Comparison of ENCODE assay signal across 9 cellular contexts in the genomic region with DNA sequence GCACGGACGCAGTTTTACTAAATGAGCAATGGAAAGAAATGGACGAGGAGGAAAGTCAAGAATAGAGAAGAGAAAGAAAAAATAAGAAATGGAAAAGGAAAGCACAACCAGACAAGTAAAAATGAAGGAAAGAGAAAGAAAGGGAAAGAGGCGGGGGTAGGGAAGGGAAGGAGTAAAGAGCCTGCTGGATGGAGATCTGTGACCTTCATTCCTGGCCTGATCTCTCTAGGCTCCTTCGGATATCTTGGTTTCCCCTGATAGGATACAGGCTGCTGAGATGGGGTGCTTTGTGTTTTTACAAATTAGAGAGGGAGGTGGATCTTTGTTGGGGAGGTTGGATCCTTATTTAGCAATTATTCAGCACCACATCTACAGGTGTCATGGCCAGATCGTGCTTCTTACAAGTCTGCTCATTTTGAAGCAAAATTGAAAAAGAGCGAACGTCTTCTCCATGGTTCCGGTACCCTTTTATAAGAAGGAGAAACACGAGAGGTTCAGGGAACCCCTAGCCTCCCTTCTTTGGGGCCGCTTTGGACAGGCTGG. TPM values are rescaled to one million over a fixed set of nuclear protein-coding genes. Genes with fewer than 3 reads are reported as not detected.
A peak's percentile ranks its signal among the peaks of the same experiment; 100 is the strongest.
DNase-seq lines count a peak whose midpoint lies in the region; ATAC-seq, FAIRE-seq and TF ChIP-seq lines count a peak whose summit lies in the region.
"Had no signal": no experiment of that assay in that cellular context is flagged by ENCODE, and none has a peak within 500 bp of the region (broad histone marks: within the 10 kb centered on the region; RNA-seq: fewer than 3 reads in every experiment).

No MANE protein-coding gene starts in this region.

- peak overlapping the region; percentile 96 for H3K27ac Mint-ChIP-seq in stimulated activated effector memory CD8-positive, alpha-beta T cell treated with anti-CD3 and anti-CD28 coated beads, Interleukin-12 subunit alpha, Interleukin-12 subunit beta, amount 100 ng/mL, for 72 hours

- H2AFZ ChIP-seq in hepatocyte, result peak overlapping the region; percentile 52

- peaks cover 24% of the 10 kb centered on the region for H3K36me3 Mint-ChIP-seq in stimulated activated effector memory CD8-positive, alpha-beta T cell treated with anti-CD3 and anti-CD28 coated beads, Interleukin-12 subunit alpha, Interleukin-12 subunit beta, amount 100 ng/mL, for 72 hours

- no peaks in the 10 kb centered on the region for H3K36me3 ChIP-seq in SJCRH30
- no peaks in the 10 kb centered on the region for H3K36me3 ChIP-seq in hepatocyte (replicated peaks; ENCODE audit: insufficient read depth, low read depth)
- H3K36me3 ChIP-seq in body of pancreas (replicated peaks in 1 of 2; ENCODE audit: insufficient read depth in 1 of 2, low read depth in 2 of 2), result no peaks in the 10 kb centered on the region

- intact Hi-C loops in body of pancreas (cut with DNase I), result no loop called here

- H3K9me3 ChIP-seq in SJCRH30 (replicated peaks), result no peaks in the 10 kb centered on the region
- H3K9me3 ChIP-seq in hepatocyte (ENCODE audit: low read depth), result no peaks in the 10 kb centered on the region
- H3K9me3 ChIP-seq in body of pancreas, result no peaks in the 10 kb centered on the region

- H3K4me1 ChIP-seq in SJCRH30 (no peaks in the 10 kb centered on the region), hepatocyte (ENCODE audit: insufficient read depth) (peaks cover 23% of the 10 kb centered on the region), body of pancreas (peaks cover 37% of the 10 kb centered on the region)

- peak; percentile 2 for ATAC-seq in stimulated activated effector memory CD8-positive, alpha-beta T cell treated with anti-CD3 and anti-CD28 coated beads, Interleukin-12 subunit alpha, Interleukin-12 subunit beta, amount 100 ng/mL, for 72 hours
- ATAC-seq in body of pancreas, result no peak

- no peak for FAIRE-seq in GM19239 (lab: Jason Lieb, UNC)

- no peaks in the 10 kb centered on the region for H3K9me3 Mint-ChIP-seq in stimulated activated effector memory CD8-positive, alpha-beta T cell treated with anti-CD3 and anti-CD28 coated beads, Interleukin-12 subunit alpha, Interleukin-12 subunit beta, amount 100 ng/mL, for 72 hours

- H3K79me2 ChIP-seq in hepatocyte, result no peaks in the 10 kb centered on the region

- H3K9me2 ChIP-seq in hepatocyte (replicated peaks; ENCODE audit: insufficient read depth), result no peaks in the 10 kb centered on the region

- TF ChIP-seq CTCF in hepatocyte (IDR thresholded peaks at IDR 0.05; ENCODE audit: poor library complexity) (no peak), body of pancreas (IDR thresholded peaks at IDR 0.05) (no peak)

- H3K27ac ChIP-seq in SJCRH30, result no peak overlapping the region
- H3K27ac ChIP-seq in hepatocyte, result no peak overlapping the region
- H3K27ac ChIP-seq in body of pancreas, result no peak overlapping the region
- H3K27ac ChIP-seq: 22Rv1 had no signal

- 14% methylated on average over 11 of the region's 11 CpGs for WGBS in hepatocyte (ENCODE audit: low lambda C conversion rate, missing lambda C conversion rate)
- WGBS in body of pancreas, 2 donors, result 3 to 5% methylated on average over 11 of the region's 11 CpGs

- TF ChIP-seq POLR2A in body of pancreas (IDR thresholded peaks at IDR 0.05), result no peak

- peak overlapping the region; percentile 98 for H3K4me2 ChIP-seq in hepatocyte

- peak overlapping the region; percentile 59 for H3K4me3 ChIP-seq in SJCRH30
- H3K4me3 ChIP-seq in hepatocyte, result peak overlapping the region; percentile 72
- peak overlapping the region in 1 of 2 donors; percentile 20 for H3K4me3 ChIP-seq in body of pancreas

- H4K20me1 ChIP-seq in hepatocyte (ENCODE audit: insufficient read depth, poor library complexity, severe bottlenecking), result no peaks in the 10 kb centered on the region

- peak overlapping the region; percentile 81 for H3K4me3 Mint-ChIP-seq in stimulated activated effector memory CD8-positive, alpha-beta T cell treated with anti-CD3 and anti-CD28 coated beads, Interleukin-12 subunit alpha, Interleukin-12 subunit beta, amount 100 ng/mL, for 72 hours

- peak; percentile 50 for DNase-seq in DMS53 treated with DMSO at 0.1 percent for 48 hours (lab: John Stamatoyannopoulos, UW; ENCODE audit: unreplicated experiment)
- DNase-seq in DMS53 (lab: John Stamatoyannopoulos, UW), result no peak
- DNase-seq in SJCRH30, result no peak
- DNase-seq in hepatocyte (ENCODE audit: low spot score), result no peak
- no peak for DNase-seq in stimulated activated effector memory CD8-positive, alpha-beta T cell treated with anti-CD3 and anti-CD28 coated beads, Interleukin-12 subunit alpha, Interleukin-12 subunit beta, amount 100 ng/mL, for 72 hours (ENCODE audit: low spot score in 2 of 2)
- no peak for DNase-seq in NCI-H82 treated with DMSO at 0.1 percent for 48 hours (lab: John Stamatoyannopoulos, UW; ENCODE audit: unreplicated experiment)
- DNase-seq in GM19239 (ENCODE audit: insufficient read length, low spot score), result no peak
- DNase-seq in body of pancreas, result no peak

- peaks cover 45% of the 10 kb centered on the region for H3K4me1 Mint-ChIP-seq in stimulated activated effector memory CD8-positive, alpha-beta T cell treated with anti-CD3 and anti-CD28 coated beads, Interleukin-12 subunit alpha, Interleukin-12 subunit beta, amount 100 ng/mL, for 72 hours

- H3K27me3 ChIP-seq in SJCRH30 (peaks cover 15% of the 10 kb centered on the region), hepatocyte (peaks cover 30% of the 10 kb centered on the region), body of pancreas (peaks cover 0 to 21% of the 10 kb centered on the region in 2 donors)

RNA-seq across cellular contexts. Expression of a gene that starts 0.8 kb away (rescaled TPM):
- total RNA-seq in SJCRH30 (2014; rRNA removed; shearing (Covaris generic)), result 0.03 TPM in 1 of 2 replicates, not detected in the other
- total RNA-seq in hepatocyte (33.8 and 38.3 TPM in 2 replicates), body of pancreas (under 1 TPM in 1 of 2 donors, not detected in 1; under 0.01 TPM)
- 8.1 and 9.7 TPM in 2 replicates for polyA plus RNA-seq in hepatocyte

Comparison
In these comparisons a context has a peak if more than half of its experiments do, and no peak if none do; other contexts are left out.
1. RNA of a gene that starts 0.8 kb away (total RNA-seq): 33.8 to 38.3 TPM in hepatocyte; 0.03 TPM in SJCRH30 and under 0.01 TPM in body of pancreas; every median in the first group is over 10 times any median in the second.